ENCODE assay signal across 12 cellular contexts in genomic region chr1:66274634-66275033, GRCh38.
DNase-seq lines count a peak whose midpoint lies in the region; ATAC-seq and TF ChIP-seq lines count a peak whose summit lies in the region.
"Had no signal": no experiment of that assay in that cellular context is flagged by ENCODE, and none has a peak within 500 bp of the region (broad histone marks: within the 10 kb centered on the region; RNA-seq: fewer than 3 reads in every experiment).

No MANE protein-coding gene starts in this region.

- peak overlapping the region in 6 of 8 donors; percentile 28 to 95 (median 84) for H3K4me3 Mint-ChIP-seq in CD4-positive, alpha-beta memory T cell
- peak overlapping the region; percentile 76 for H3K4me3 Mint-ChIP-seq in central memory CD8-positive, alpha-beta T cell
- H3K4me3 Mint-ChIP-seq: memory B cell had no signal

- TF ChIP-seq EP300 in ovary (IDR thresholded peaks at IDR 0.05): no peak

- POLR2A ChIA-PET in CD4-positive, alpha-beta memory T cell (lab: Charles Lee; ENCODE audit: partially characterized antibody): interaction anchor here (1.0 to 5.5 kb wide), 20 partner anchors 9 to 171 kb away, joined by 3 to 121 read pairs (median 9); no protein-coding TSS in a partner anchor

- peak overlapping the region; percentile 61 for H3K27ac ChIP-seq in CD4-positive, alpha-beta memory T cell (ENCODE audit: low read depth, low read length)
- H3K27ac ChIP-seq in ovary: no peak overlapping the region

- peak overlapping the region; percentile 92 to 98 (median 95) for H3K27ac Mint-ChIP-seq in CD4-positive, alpha-beta memory T cell
- H3K27ac Mint-ChIP-seq in central memory CD8-positive, alpha-beta T cell (ENCODE audit: low read depth): peak overlapping the region; percentile 93

- intact Hi-C loops in CD4-positive, alpha-beta memory T cell (cut with micrococcal nuclease): loop anchor here (1.0 to 2.0 kb wide), 2 partner anchors 22 to 58 kb away; no protein-coding TSS in a partner anchor
- intact Hi-C loops in ovary (cut with DNase I): loop anchor here in 1 of 4 donors (10.0 kb wide), 2 partner anchors 60 to 650 kb away; partner anchors contain the start of genes DNAI4 and MIER1

- H3K27me3 Mint-ChIP-seq in CD4-positive, alpha-beta memory T cell: no peaks in the 10 kb centered on the region
- H3K27me3 Mint-ChIP-seq in central memory CD8-positive, alpha-beta T cell: no peaks in the 10 kb centered on the region
- H3K27me3 Mint-ChIP-seq: memory B cell had no signal

- ATAC-seq in GM21381 (IDR thresholded peaks at IDR 0.05; ENCODE audit: unreplicated experiment) (peak; percentile 53), HG03565 (IDR thresholded peaks at IDR 0.05; ENCODE audit: unreplicated experiment) (peak; percentile 36)
- ATAC-seq in central memory CD8-positive, alpha-beta T cell (replicated peaks; ENCODE audit: extremely low read depth, poor library complexity, severe bottlenecking): peak; percentile 72

- no peaks in the 10 kb centered on the region for H3K9me3 ChIP-seq in CD4-positive, alpha-beta memory T cell (ENCODE audit: control insufficient read depth in 1 of 2, low read length in 2 of 2)
- no peaks in the 10 kb centered on the region for H3K9me3 ChIP-seq in ovary

- peaks cover 69 to 83% (median 79%) of the 10 kb centered on the region in 4 donors for H3K4me1 Mint-ChIP-seq in CD4-positive, alpha-beta memory T cell
- H3K4me1 Mint-ChIP-seq in central memory CD8-positive, alpha-beta T cell: peaks cover 79% of the 10 kb centered on the region

- DNase-seq in CD4-positive, alpha-beta memory T cell: peak; percentile 36 to 70 (median 41)
- no peak for DNase-seq in central memory CD8-positive, alpha-beta T cell (ENCODE audit: low spot score in 2 of 2)
- no peak for DNase-seq in cerebellar nuclear complex (lab: John Stamatoyannopoulos, UW)
- DNase-seq in A172 (ENCODE audit: low spot score): no peak
- no peak for DNase-seq in ovary
- DNase-seq in NCI-H1694 (lab: John Stamatoyannopoulos, UW): no peak
- DNase-seq: activated CD4-positive, alpha-beta T cell treated with anti-CD3 and anti-CD28 coated beads for 4 hours; Calu3; stimulated activated CD4-positive, alpha-beta T cell treated with anti-CD3 and anti-CD28 coated beads, Interleukin-2, amount 100 ng/mL, for 24 hours had no signal

- no peaks in the 10 kb centered on the region for H3K36me3 Mint-ChIP-seq in CD4-positive, alpha-beta memory T cell
- peaks cover 4% of the 10 kb centered on the region for H3K36me3 Mint-ChIP-seq in central memory CD8-positive, alpha-beta T cell (ENCODE audit: insufficient read depth)
- H3K36me3 Mint-ChIP-seq: memory B cell had no signal

- H3K36me3 ChIP-seq in CD4-positive, alpha-beta memory T cell (ENCODE audit: insufficient read depth, low read length): no peaks in the 10 kb centered on the region
- H3K36me3 ChIP-seq in ovary: no peaks in the 10 kb centered on the region

- no peak for TF ChIP-seq POLR2A in ovary (IDR thresholded peaks at IDR 0.05)

- TF ChIP-seq CTCF in ovary (IDR thresholded peaks at IDR 0.05): no peak

- H3K4me3 ChIP-seq in CD4-positive, alpha-beta memory T cell (ENCODE audit: low read length in 2 of 2): no peak overlapping the region
- H3K4me3 ChIP-seq in ovary: no peak overlapping the region

- no peaks in the 10 kb centered on the region for H3K9me3 Mint-ChIP-seq in CD4-positive, alpha-beta memory T cell
- H3K9me3 Mint-ChIP-seq in central memory CD8-positive, alpha-beta T cell: no peaks in the 10 kb centered on the region
- H3K9me3 Mint-ChIP-seq: memory B cell had no signal

- no peaks in the 10 kb centered on the region for H3K27me3 ChIP-seq in CD4-positive, alpha-beta memory T cell (ENCODE audit: insufficient read depth, low read length)
- no peaks in the 10 kb centered on the region for H3K27me3 ChIP-seq in ovary

- CTCF ChIA-PET in CD4-positive, alpha-beta memory T cell (lab: Charles Lee; ENCODE audit: partially characterized antibody): interaction anchor here (0.9 to 9.5 kb wide), 19 partner anchors 9 to 170 kb away, joined by 3 to 66 read pairs (median 6); no protein-coding TSS in a partner anchor

- 47 to 60% (median 52%) methylated on average over 1 of the region's 1 CpG for WGBS in ovary, 3 donors

- peaks cover 83% of the 10 kb centered on the region for H3K4me1 ChIP-seq in CD4-positive, alpha-beta memory T cell (ENCODE audit: insufficient read depth, low read length)
- peaks cover 8% of the 10 kb centered on the region for H3K4me1 ChIP-seq in ovary (ENCODE audit: insufficient read depth)

Comparison
In these comparisons a context has a peak if more than half of its experiments do, and no peak if none do; other contexts are left out.
1. DNase-seq: peak in CD4-positive, alpha-beta memory T cell (5 of 5); none in central memory CD8-positive, alpha-beta T cell (0 of 2), cerebellar nuclear complex (0 of 2), A172 (single experiment), ovary (0 of 5) and NCI-H1694 (single experiment).
2. Peak in every context shown above with its lines, with median percentiles within 50 percentile points of each other: ATAC-seq.